Comparison of ENCODE assay signal across 8 cellular contexts in the genomic region with DNA sequence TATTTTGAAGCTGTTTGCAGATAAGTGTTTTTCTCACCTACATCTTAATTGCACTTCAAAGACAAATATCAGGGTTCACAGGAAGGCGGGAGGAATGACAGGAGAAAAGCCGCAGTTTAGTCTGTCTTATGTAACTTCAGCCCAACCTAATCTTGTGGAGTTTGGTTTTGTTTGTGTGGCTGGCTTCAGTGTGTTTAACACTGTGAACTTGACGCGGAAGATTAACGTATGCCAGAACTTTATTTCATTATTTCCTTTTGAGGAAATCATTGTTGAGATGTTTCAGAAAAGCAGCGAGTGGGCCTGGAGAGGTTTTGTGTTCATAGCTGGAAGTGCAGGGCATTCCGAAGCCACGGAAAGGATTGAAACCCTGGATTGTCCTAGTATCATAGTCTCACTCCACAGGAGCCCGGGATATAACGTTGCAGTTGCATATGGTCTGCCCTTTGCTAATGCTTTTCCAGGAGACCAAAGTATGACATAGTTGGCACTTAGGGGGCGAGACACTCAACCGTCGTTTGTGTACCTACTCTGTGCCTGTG. TPM values are rescaled to one million over a fixed set of nuclear protein-coding genes. Genes with fewer than 3 reads are reported as not detected.
A peak's percentile ranks its signal among the peaks of the same experiment; 100 is the strongest.
DNase-seq lines count a peak whose midpoint lies in the region; ATAC-seq and TF ChIP-seq lines count a peak whose summit lies in the region.

No MANE protein-coding gene starts in this region.

- WGBS in smooth muscle cell (ENCODE audit: low lambda C conversion rate): 12% methylated on average over 13 of the region's 13 CpGs

- peaks cover 25% of the 10 kb centered on the region for H3K4me1 Mint-ChIP-seq in activated CD8-positive, alpha-beta T cell treated with anti-CD3 and anti-CD28 coated beads, Interleukin-2, amount 10 ng/mL, durations not matched to agents 7 days and 5 days (ENCODE audit: low read depth)

- H3K4me1 ChIP-seq in HAP-1 (peaks cover 3% of the 10 kb centered on the region), smooth muscle cell (ENCODE audit: low read depth) (peaks cover 38% of the 10 kb centered on the region)

- DNase-seq in AG10803 (ENCODE audit: low read depth) (peak; percentile 54), HAP-1 (ENCODE audit: low spot score in 2 of 2) (peak; percentile 12 to 35), smooth muscle cell (lab: John Stamatoyannopoulos, UW; ENCODE audit: unreplicated experiment) (no peak), occipital lobe (lab: John Stamatoyannopoulos, UW) (no peak)
- DNase-seq in activated CD8-positive, alpha-beta T cell treated with anti-CD3 and anti-CD28 coated beads, Interleukin-2, amount 10 ng/mL, durations not matched to agents 7 days and 5 days: no peak
- DNase-seq in activated effector memory CD4-positive, alpha-beta T cell treated with anti-CD3 and anti-CD28 coated beads, Interleukin-2, amount 50 U/mL, for 16 hours: no peak

- peaks cover 20% of the 10 kb centered on the region for H4K20me1 ChIP-seq in smooth muscle cell (ENCODE audit: low read depth)

- POLR2A ChIA-PET in activated CD8-positive, alpha-beta T cell treated with anti-CD3 and anti-CD28 coated beads, Interleukin-2, amount 10 ng/mL, durations not matched to agents 7 days and 5 days (lab: Charles Lee): no interaction called here

- no peaks in the 10 kb centered on the region for H3K36me3 Mint-ChIP-seq in activated CD8-positive, alpha-beta T cell treated with anti-CD3 and anti-CD28 coated beads, Interleukin-2, amount 10 ng/mL, durations not matched to agents 7 days and 5 days (ENCODE audit: low read depth)

- H3K4me2 ChIP-seq in smooth muscle cell: peak overlapping the region; percentile 87

- H3K27me3 Mint-ChIP-seq in activated CD8-positive, alpha-beta T cell treated with anti-CD3 and anti-CD28 coated beads, Interleukin-2, amount 10 ng/mL, durations not matched to agents 7 days and 5 days (ENCODE audit: low read depth): peaks cover 38% of the 10 kb centered on the region

- ATAC-seq in activated CD8-positive, alpha-beta T cell treated with anti-CD3 and anti-CD28 coated beads, Interleukin-2, amount 10 ng/mL, durations not matched to agents 7 days and 5 days: no peak
- no peak for ATAC-seq in GM18502 (IDR thresholded peaks at IDR 0.05; ENCODE audit: poor library complexity, unreplicated experiment)

- in situ Hi-C loops in HAP-1 (cut with MboI; ENCODE audit: low sequenced_read_pairs): no loop called here

- H3K27ac ChIP-seq in smooth muscle cell (ENCODE audit: low read depth): peak overlapping the region; percentile 19

- peaks cover 33% of the 10 kb centered on the region for H3K79me2 ChIP-seq in smooth muscle cell (ENCODE audit: low read depth)

- CTCF ChIA-PET in activated CD8-positive, alpha-beta T cell treated with anti-CD3 and anti-CD28 coated beads, Interleukin-2, amount 10 ng/mL, durations not matched to agents 7 days and 5 days (lab: Charles Lee): interaction anchor here (1.2 kb wide), 1 partner anchor 17 kb away, joined by 3 read pairs; no protein-coding TSS in a partner anchor

- H3K9me3 Mint-ChIP-seq in activated CD8-positive, alpha-beta T cell treated with anti-CD3 and anti-CD28 coated beads, Interleukin-2, amount 10 ng/mL, durations not matched to agents 7 days and 5 days (ENCODE audit: insufficient read depth): no peaks in the 10 kb centered on the region

- TF ChIP-seq CTCF in AG10803 (conservative IDR thresholded peaks at IDR 0.05; ENCODE audit: low read length) (peak; percentile 31; the same call in 1 of the 2 replicates), smooth muscle cell (IDR thresholded peaks at IDR 0.05; ENCODE audit: borderline replicate concordance, insufficient read depth, poor library complexity, severe bottlenecking) (no peak)

- H3K36me3 ChIP-seq in HAP-1 (replicated peaks): no peaks in the 10 kb centered on the region
- H3K36me3 ChIP-seq in smooth muscle cell (ENCODE audit: low read depth): no peaks in the 10 kb centered on the region

- H3K9ac ChIP-seq in smooth muscle cell (ENCODE audit: low read depth): no peak overlapping the region

- H3K4me3 Mint-ChIP-seq in activated CD8-positive, alpha-beta T cell treated with anti-CD3 and anti-CD28 coated beads, Interleukin-2, amount 10 ng/mL, durations not matched to agents 7 days and 5 days: peak overlapping the region; percentile 70

- no peak overlapping the region for H3K27ac Mint-ChIP-seq in activated CD8-positive, alpha-beta T cell treated with anti-CD3 and anti-CD28 coated beads, Interleukin-2, amount 10 ng/mL, durations not matched to agents 7 days and 5 days

- H3F3A ChIP-seq in smooth muscle cell (ENCODE audit: low read depth): no peaks in the 10 kb centered on the region

- H3K27me3 ChIP-seq in HAP-1 (ENCODE audit: low read depth): no peaks in the 10 kb centered on the region
- no peaks in the 10 kb centered on the region for H3K27me3 ChIP-seq in smooth muscle cell (ENCODE audit: low read depth)

- H3K4me3 ChIP-seq in AG10803 (ENCODE audit: low read length): peak overlapping the region; percentile 82
- peak overlapping the region; percentile 59 for H3K4me3 ChIP-seq in HAP-1
- H3K4me3 ChIP-seq in iPS-18c (ENCODE audit: insufficient read depth, low read depth, low read length): peak overlapping the region; percentile 69; the same call in 1 of the 2 replicates
- peak overlapping the region; percentile 88 for H3K4me3 ChIP-seq in smooth muscle cell

- H3K9me3 ChIP-seq in HAP-1 (no peaks in the 10 kb centered on the region), iPS-18c (ENCODE audit: control insufficient read depth, insufficient read depth, low read length) (no peaks in the 10 kb centered on the region), smooth muscle cell (replicated peaks; ENCODE audit: low read depth) (no peaks in the 10 kb centered on the region)

- H2AFZ ChIP-seq in smooth muscle cell (ENCODE audit: low read depth): no peak overlapping the region

RNA-seq across cellular contexts. Expression of gene PELI2, which starts 2.0 kb away (rescaled TPM):
- total RNA-seq in activated CD8-positive, alpha-beta T cell treated with anti-CD3 and anti-CD28 coated beads, Interleukin-2, amount 10 ng/mL, durations not matched to agents 7 days and 5 days: under 1 TPM; 0.57 to 0.68 TPM
- total RNA-seq in smooth muscle cell (9.1 and 12.6 TPM in 2 replicates), occipital lobe (41.0 TPM)
- 3.3 and 4.6 TPM in 2 replicates for polyA plus RNA-seq in smooth muscle cell

Comparison
In these comparisons a context has a peak if more than half of its experiments do, and no peak if none do; other contexts are left out.
1. DNase-seq: peak in AG10803 (single experiment) and HAP-1 (2 of 2); none in activated CD8-positive, alpha-beta T cell treated with anti-CD3 and anti-CD28 coated beads, Interleukin-2, amount 10 ng/mL, durations not matched to agents 7 days and 5 days (single experiment), smooth muscle cell (single experiment), occipital lobe (single experiment) and activated effector memory CD4-positive, alpha-beta T cell treated with anti-CD3 and anti-CD28 coated beads, Interleukin-2, amount 50 U/mL, for 16 hours (single experiment).
2. Peak in every context shown above with its lines, with median percentiles within 50 percentile points of each other: H3K4me3 ChIP-seq.